ENCODE assay signal across 1 cellular context in the genomic region with DNA sequence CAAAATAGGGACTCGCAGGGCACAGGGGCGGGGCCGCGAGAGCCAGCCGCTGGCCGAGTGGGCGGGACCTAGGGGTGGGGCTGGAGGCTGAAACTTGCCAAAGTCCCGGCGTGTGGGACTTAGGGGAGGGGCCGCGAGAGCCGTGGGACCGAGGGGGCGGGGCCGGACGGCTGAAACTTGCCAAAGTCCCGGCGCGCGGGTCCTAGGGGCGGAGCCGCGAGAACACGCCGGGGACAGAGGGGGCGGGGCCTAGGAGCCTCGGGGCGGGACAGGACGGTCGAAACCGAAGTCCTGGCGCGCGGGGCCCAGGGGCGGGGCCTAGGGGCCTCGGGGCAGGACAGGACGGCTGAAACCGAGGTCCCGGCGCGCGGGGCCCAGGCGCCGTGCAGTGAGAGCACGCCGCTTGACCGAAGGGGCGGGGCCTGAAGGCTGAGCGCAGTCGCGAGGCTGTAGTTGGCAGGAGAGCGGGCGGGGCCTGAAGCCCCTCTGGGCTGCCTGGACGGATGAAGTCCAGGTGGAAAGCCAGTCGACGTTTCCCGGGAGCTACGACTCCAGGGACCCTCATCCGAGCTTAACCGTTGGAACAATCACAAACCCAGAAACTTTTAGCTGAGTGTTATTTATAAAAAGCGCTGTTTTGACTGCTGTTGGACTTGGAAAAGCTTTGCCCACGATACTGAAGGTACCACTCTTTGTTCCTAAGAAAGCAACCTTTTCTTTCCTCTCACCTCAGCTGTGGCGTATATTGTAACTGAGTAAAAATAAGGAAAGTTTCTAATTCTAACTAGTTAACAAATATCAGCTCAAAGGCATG.
TF ChIP-seq lines count a peak whose summit lies in the region.

No MANE protein-coding gene starts in this region.

TF ChIP-seq in HepG2, 621 proteins besides CTCF, POLR2A, EP300 and RAD21 (continued from another document and continues in another):
- TF ChIP-seq, protein P1, sequence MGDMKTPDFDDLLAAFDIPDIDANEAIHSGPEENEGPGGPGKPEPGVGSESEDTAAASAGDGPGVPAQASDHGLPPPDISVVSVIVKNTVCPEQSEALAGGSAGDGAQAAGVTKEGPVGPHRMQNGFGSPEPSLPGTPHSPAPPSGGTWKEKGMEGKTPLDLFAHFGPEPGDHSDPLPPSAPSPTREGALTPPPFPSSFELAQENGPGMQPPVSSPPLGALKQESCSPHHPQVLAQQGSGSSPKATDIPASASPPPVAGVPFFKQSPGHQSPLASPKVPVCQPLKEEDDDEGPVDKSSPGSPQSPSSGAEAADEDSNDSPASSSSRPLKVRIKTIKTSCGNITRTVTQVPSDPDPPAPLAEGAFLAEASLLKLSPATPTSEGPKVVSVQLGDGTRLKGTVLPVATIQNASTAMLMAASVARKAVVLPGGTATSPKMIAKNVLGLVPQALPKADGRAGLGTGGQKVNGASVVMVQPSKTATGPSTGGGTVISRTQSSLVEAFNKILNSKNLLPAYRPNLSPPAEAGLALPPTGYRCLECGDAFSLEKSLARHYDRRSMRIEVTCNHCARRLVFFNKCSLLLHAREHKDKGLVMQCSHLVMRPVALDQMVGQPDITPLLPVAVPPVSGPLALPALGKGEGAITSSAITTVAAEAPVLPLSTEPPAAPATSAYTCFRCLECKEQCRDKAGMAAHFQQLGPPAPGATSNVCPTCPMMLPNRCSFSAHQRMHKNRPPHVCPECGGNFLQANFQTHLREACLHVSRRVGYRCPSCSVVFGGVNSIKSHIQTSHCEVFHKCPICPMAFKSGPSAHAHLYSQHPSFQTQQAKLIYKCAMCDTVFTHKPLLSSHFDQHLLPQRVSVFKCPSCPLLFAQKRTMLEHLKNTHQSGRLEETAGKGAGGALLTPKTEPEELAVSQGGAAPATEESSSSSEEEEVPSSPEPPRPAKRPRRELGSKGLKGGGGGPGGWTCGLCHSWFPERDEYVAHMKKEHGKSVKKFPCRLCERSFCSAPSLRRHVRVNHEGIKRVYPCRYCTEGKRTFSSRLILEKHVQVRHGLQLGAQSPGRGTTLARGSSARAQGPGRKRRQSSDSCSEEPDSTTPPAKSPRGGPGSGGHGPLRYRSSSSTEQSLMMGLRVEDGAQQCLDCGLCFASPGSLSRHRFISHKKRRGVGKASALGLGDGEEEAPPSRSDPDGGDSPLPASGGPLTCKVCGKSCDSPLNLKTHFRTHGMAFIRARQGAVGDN (CRISPR knock-in tag; IDR thresholded peaks at IDR 0.05): peak; percentile 94
- no peak for TF ChIP-seq ZBTB20 (CRISPR knock-in tag; IDR thresholded peaks at IDR 0.05; ENCODE audit: borderline replicate concordance, low read depth)
- peak; percentile 15 for TF ChIP-seq PHF5A (CRISPR knock-in tag; IDR thresholded peaks at IDR 0.05; ENCODE audit: low read depth, unreplicated experiment)
- TF ChIP-seq KLF16 (CRISPR knock-in tag; IDR thresholded peaks at IDR 0.05): peak in 1 of 2 experiments; percentile 73; a peak in 2 of 4 replicates
- TF ChIP-seq, protein P2, sequence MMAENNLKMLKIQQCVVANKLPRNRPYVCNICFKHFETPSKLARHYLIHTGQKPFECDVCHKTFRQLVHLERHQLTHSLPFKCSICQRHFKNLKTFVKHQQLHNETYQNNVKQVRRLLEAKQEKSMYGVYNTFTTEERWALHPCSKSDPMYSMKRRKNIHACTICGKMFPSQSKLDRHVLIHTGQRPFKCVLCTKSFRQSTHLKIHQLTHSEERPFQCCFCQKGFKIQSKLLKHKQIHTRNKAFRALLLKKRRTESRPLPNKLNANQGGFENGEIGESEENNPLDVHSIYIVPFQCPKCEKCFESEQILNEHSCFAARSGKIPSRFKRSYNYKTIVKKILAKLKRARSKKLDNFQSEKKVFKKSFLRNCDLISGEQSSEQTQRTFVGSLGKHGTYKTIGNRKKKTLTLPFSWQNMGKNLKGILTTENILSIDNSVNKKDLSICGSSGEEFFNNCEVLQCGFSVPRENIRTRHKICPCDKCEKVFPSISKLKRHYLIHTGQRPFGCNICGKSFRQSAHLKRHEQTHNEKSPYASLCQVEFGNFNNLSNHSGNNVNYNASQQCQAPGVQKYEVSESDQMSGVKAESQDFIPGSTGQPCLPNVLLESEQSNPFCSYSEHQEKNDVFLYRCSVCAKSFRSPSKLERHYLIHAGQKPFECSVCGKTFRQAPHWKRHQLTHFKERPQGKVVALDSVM (CRISPR knock-in tag; IDR thresholded peaks at IDR 0.05): 0 out of 2 replicates have a peak, but pooled peaks have one; percentile 32
- TF ChIP-seq KDM3A (CRISPR knock-in tag; IDR thresholded peaks at IDR 0.05; ENCODE audit: low read depth): 0 out of 2 replicates have a peak, but pooled peaks have one; percentile 63
- TF ChIP-seq, protein P3, sequence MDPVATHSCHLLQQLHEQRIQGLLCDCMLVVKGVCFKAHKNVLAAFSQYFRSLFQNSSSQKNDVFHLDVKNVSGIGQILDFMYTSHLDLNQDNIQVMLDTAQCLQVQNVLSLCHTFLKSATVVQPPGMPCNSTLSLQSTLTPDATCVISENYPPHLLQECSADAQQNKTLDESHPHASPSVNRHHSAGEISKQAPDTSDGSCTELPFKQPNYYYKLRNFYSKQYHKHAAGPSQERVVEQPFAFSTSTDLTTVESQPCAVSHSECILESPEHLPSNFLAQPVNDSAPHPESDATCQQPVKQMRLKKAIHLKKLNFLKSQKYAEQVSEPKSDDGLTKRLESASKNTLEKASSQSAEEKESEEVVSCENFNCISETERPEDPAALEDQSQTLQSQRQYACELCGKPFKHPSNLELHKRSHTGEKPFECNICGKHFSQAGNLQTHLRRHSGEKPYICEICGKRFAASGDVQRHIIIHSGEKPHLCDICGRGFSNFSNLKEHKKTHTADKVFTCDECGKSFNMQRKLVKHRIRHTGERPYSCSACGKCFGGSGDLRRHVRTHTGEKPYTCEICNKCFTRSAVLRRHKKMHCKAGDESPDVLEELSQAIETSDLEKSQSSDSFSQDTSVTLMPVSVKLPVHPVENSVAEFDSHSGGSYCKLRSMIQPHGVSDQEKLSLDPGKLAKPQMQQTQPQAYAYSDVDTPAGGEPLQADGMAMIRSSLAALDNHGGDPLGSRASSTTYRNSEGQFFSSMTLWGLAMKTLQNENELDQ (CRISPR knock-in tag; IDR thresholded peaks at IDR 0.05; ENCODE audit: borderline replicate concordance): no peak
- TF ChIP-seq, protein P4, sequence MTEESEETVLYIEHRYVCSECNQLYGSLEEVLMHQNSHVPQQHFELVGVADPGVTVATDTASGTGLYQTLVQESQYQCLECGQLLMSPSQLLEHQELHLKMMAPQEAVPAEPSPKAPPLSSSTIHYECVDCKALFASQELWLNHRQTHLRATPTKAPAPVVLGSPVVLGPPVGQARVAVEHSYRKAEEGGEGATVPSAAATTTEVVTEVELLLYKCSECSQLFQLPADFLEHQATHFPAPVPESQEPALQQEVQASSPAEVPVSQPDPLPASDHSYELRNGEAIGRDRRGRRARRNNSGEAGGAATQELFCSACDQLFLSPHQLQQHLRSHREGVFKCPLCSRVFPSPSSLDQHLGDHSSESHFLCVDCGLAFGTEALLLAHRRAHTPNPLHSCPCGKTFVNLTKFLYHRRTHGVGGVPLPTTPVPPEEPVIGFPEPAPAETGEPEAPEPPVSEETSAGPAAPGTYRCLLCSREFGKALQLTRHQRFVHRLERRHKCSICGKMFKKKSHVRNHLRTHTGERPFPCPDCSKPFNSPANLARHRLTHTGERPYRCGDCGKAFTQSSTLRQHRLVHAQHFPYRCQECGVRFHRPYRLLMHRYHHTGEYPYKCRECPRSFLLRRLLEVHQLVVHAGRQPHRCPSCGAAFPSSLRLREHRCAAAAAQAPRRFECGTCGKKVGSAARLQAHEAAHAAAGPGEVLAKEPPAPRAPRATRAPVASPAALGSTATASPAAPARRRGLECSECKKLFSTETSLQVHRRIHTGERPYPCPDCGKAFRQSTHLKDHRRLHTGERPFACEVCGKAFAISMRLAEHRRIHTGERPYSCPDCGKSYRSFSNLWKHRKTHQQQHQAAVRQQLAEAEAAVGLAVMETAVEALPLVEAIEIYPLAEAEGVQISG (CRISPR knock-in tag; IDR thresholded peaks at IDR 0.05): peak; percentile 62
- peak; percentile 68 for TF ChIP-seq YY1 (IDR thresholded peaks at IDR 0.05; ENCODE audit: insufficient read depth, insufficient replicate concordance, low read depth, low read length)
- TF ChIP-seq ZSCAN12 (CRISPR knock-in tag; IDR thresholded peaks at IDR 0.05): peak; percentile 71; the same call in 1 of the 2 replicates
- TF ChIP-seq ZNF749 (CRISPR knock-in tag; IDR thresholded peaks at IDR 0.05; ENCODE audit: borderline replicate concordance): 0 out of 2 replicates have a peak, but pooled peaks have one; percentile 12
- TF ChIP-seq ZNF709 (CRISPR knock-in tag; IDR thresholded peaks at IDR 0.05): peak; percentile 49; the same call in 1 of the 2 replicates
- TF ChIP-seq ZNF746 (CRISPR knock-in tag; IDR thresholded peaks at IDR 0.05): 0 out of 2 replicates have a peak, but pooled peaks have one; percentile 39
- TF ChIP-seq, protein P5, sequence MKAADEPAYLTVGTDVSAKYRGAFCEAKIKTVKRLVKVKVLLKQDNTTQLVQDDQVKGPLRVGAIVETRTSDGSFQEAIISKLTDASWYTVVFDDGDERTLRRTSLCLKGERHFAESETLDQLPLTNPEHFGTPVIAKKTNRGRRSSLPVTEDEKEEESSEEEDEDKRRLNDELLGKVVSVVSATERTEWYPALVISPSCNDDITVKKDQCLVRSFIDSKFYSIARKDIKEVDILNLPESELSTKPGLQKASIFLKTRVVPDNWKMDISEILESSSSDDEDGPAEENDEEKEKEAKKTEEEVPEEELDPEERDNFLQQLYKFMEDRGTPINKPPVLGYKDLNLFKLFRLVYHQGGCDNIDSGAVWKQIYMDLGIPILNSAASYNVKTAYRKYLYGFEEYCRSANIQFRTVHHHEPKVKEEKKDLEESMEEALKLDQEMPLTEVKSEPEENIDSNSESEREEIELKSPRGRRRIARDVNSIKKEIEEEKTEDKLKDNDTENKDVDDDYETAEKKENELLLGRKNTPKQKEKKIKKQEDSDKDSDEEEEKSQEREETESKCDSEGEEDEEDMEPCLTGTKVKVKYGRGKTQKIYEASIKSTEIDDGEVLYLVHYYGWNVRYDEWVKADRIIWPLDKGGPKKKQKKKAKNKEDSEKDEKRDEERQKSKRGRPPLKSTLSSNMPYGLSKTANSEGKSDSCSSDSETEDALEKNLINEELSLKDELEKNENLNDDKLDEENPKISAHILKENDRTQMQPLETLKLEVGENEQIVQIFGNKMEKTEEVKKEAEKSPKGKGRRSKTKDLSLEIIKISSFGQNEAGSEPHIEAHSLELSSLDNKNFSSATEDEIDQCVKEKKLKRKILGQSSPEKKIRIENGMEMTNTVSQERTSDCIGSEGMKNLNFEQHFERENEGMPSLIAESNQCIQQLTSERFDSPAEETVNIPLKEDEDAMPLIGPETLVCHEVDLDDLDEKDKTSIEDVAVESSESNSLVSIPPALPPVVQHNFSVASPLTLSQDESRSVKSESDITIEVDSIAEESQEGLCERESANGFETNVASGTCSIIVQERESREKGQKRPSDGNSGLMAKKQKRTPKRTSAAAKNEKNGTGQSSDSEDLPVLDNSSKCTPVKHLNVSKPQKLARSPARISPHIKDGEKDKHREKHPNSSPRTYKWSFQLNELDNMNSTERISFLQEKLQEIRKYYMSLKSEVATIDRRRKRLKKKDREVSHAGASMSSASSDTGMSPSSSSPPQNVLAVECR (CRISPR knock-in tag; IDR thresholded peaks at IDR 0.05; ENCODE audit: borderline replicate concordance): no peak; the same call in 1 of the 2 replicates
- peak; percentile 21; the same call in 1 of the 2 replicates for TF ChIP-seq ZNF143 (CRISPR knock-in tag; IDR thresholded peaks at IDR 0.05)
- peak; percentile 55 for TF ChIP-seq SOX5 (CRISPR knock-in tag; IDR thresholded peaks at IDR 0.05; ENCODE audit: borderline replicate concordance)
- 0 out of 2 replicates have a peak, but pooled peaks have one; percentile 34 for TF ChIP-seq CBX5 (CRISPR knock-in tag; IDR thresholded peaks at IDR 0.05; ENCODE audit: borderline replicate concordance)
- peak; percentile 69; the same call in 1 of the 2 replicates for TF ChIP-seq KMT2A (CRISPR knock-in tag; IDR thresholded peaks at IDR 0.05)
- no peak for TF ChIP-seq LCORL (IDR thresholded peaks at IDR 0.05)
- TF ChIP-seq LCORL (CRISPR knock-in tag; IDR thresholded peaks at IDR 0.05): peak; percentile 92
- TF ChIP-seq MIER3 (CRISPR knock-in tag; IDR thresholded peaks at IDR 0.05; ENCODE audit: borderline replicate concordance): peak; percentile 45; the same call in 1 of the 2 replicates
- TF ChIP-seq ZBTB3 (CRISPR knock-in tag; IDR thresholded peaks at IDR 0.05; ENCODE audit: borderline replicate concordance, low read depth): 0 out of 2 replicates have a peak, but pooled peaks have one; percentile 0
- TF ChIP-seq POLR2G (IDR thresholded peaks at IDR 0.05; ENCODE audit: low read depth, low read length): peak; percentile 82
- TF ChIP-seq, protein P6, sequence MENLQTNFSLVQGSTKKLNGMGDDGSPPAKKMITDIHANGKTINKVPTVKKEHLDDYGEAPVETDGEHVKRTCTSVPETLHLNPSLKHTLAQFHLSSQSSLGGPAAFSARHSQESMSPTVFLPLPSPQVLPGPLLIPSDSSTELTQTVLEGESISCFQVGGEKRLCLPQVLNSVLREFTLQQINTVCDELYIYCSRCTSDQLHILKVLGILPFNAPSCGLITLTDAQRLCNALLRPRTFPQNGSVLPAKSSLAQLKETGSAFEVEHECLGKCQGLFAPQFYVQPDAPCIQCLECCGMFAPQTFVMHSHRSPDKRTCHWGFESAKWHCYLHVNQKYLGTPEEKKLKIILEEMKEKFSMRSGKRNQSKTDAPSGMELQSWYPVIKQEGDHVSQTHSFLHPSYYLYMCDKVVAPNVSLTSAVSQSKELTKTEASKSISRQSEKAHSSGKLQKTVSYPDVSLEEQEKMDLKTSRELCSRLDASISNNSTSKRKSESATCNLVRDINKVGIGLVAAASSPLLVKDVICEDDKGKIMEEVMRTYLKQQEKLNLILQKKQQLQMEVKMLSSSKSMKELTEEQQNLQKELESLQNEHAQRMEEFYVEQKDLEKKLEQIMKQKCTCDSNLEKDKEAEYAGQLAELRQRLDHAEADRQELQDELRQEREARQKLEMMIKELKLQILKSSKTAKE (CRISPR knock-in tag; IDR thresholded peaks at IDR 0.05; ENCODE audit: borderline replicate concordance): no peak
- 0 out of 2 replicates have a peak, but pooled peaks have one; percentile 20 for TF ChIP-seq AKAP8 (CRISPR knock-in tag; IDR thresholded peaks at IDR 0.05)
- peak; percentile 48; the same call in 1 of the 2 replicates for TF ChIP-seq RXRB (CRISPR knock-in tag; IDR thresholded peaks at IDR 0.05; ENCODE audit: borderline replicate concordance)
- TF ChIP-seq, protein P7, sequence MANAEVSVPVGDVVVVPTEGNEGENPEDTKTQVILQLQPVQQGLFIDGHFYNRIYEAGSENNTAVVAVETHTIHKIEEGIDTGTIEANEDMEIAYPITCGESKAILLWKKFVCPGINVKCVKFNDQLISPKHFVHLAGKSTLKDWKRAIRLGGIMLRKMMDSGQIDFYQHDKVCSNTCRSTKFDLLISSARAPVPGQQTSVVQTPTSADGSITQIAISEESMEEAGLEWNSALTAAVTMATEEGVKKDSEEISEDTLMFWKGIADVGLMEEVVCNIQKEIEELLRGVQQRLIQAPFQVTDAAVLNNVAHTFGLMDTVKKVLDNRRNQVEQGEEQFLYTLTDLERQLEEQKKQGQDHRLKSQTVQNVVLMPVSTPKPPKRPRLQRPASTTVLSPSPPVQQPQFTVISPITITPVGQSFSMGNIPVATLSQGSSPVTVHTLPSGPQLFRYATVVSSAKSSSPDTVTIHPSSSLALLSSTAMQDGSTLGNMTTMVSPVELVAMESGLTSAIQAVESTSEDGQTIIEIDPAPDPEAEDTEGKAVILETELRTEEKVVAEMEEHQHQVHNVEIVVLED (CRISPR knock-in tag; IDR thresholded peaks at IDR 0.05; ENCODE audit: borderline replicate concordance): peak; percentile 68; the same call in 1 of the 2 replicates
- peak; percentile 43; the same call in 1 of the 2 replicates for TF ChIP-seq KDM2A (CRISPR knock-in tag; IDR thresholded peaks at IDR 0.05; ENCODE audit: borderline replicate concordance, low read depth)
- TF ChIP-seq ZNF605 (CRISPR knock-in tag; IDR thresholded peaks at IDR 0.05): no peak
- peak; percentile 35 for TF ChIP-seq RARA (CRISPR knock-in tag; IDR thresholded peaks at IDR 0.05)
- TF ChIP-seq NCOA2 (CRISPR knock-in tag; IDR thresholded peaks at IDR 0.05): peak; percentile 49; the same call in 1 of the 2 replicates
- 0 out of 2 replicates have a peak, but pooled peaks have one; percentile 72 for TF ChIP-seq ZNF670 (CRISPR knock-in tag; IDR thresholded peaks at IDR 0.05; ENCODE audit: borderline replicate concordance)
